Comparison of ENCODE assay signal across 8 cellular contexts in the genomic region with DNA sequence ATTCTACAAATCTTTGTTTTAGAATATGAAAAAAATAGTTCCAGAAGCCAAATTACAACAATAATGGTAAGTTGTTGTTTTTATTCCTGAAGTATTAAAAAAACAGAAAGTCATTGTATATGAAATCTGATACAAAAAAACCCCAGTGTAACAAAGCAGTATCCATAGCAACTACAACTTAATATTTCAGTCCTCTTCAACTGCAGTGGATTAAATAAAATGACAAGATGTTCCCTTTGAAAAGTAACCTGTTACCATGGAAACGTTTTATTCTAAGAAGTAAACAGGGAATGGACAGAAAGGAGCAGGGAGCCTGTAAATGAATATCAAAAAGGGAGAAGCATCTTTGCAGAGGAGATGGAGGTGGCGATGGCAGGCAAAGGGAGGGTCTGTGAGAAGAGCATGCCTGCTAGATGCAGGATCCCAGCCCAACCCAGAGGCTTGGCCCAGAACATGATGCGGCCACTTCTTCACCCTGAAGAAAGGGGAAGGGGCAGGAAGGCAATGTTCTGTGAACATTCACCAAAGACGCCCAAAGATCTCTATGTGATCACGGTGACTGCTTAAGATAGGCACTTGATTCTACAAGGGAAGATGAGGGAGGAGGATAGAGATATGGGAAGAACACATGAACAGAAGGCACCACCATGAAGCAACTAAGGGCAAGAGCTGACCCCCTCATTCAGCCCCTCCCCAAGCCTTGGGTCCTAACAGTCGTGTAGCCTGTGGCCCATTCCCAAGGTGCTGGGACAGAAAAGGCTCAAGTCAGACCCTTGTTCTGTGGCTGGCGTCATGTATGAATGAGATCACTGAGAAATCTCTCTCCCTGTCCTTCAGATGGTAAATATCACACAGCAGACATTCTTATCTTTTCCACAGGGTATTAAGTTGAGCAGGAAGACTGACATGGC.
DNase-seq lines count a peak whose midpoint lies in the region; ATAC-seq and TF ChIP-seq lines count a peak whose summit lies in the region.

No MANE protein-coding gene starts in this region.

- no peak for TF ChIP-seq POLR2A in breast epithelium (IDR thresholded peaks at IDR 0.05)
- TF ChIP-seq POLR2A in vagina (IDR thresholded peaks at IDR 0.05) = no peak

- peak overlapping the region; percentile 4 for H3K27ac Mint-ChIP-seq in stimulated activated naive CD8-positive, alpha-beta T cell treated with anti-CD3 and anti-CD28 coated beads, Interleukin-15, Interleukin-2, amounts not matched to agents 100 ng/mL and 50 ng/mL, for 24 hours

- H3K9me3 Mint-ChIP-seq in stimulated activated naive CD8-positive, alpha-beta T cell treated with anti-CD3 and anti-CD28 coated beads, Interleukin-15, Interleukin-2, amounts not matched to agents 100 ng/mL and 50 ng/mL, for 24 hours = no peaks in the 10 kb centered on the region

- peaks cover 72% of the 10 kb centered on the region for H3K4me1 Mint-ChIP-seq in stimulated activated naive CD8-positive, alpha-beta T cell treated with anti-CD3 and anti-CD28 coated beads, Interleukin-15, Interleukin-2, amounts not matched to agents 100 ng/mL and 50 ng/mL, for 24 hours (ENCODE audit: low read depth)

- no peaks in the 10 kb centered on the region for H3K4me1 ChIP-seq in breast epithelium
- H3K4me1 ChIP-seq in vagina = peaks cover 50% of the 10 kb centered on the region

- H3K4me3 ChIP-seq in breast epithelium (no peak overlapping the region), vagina (no peak overlapping the region)

- H3K27me3 Mint-ChIP-seq in stimulated activated naive CD8-positive, alpha-beta T cell treated with anti-CD3 and anti-CD28 coated beads, Interleukin-15, Interleukin-2, amounts not matched to agents 100 ng/mL and 50 ng/mL, for 24 hours = no peaks in the 10 kb centered on the region

- H3K27me3 ChIP-seq in breast epithelium (no peaks in the 10 kb centered on the region), vagina (no peaks in the 10 kb centered on the region)

- ATAC-seq in stimulated activated naive CD8-positive, alpha-beta T cell treated with anti-CD3 and anti-CD28 coated beads, Interleukin-15, Interleukin-2, amounts not matched to agents 100 U/mL and 50 U/mL, for 24 hours = no peak
- ATAC-seq in GM18861 (IDR thresholded peaks at IDR 0.05; ENCODE audit: unreplicated experiment) (no peak), left lobe of liver (no peak)

- TF ChIP-seq CTCF in breast epithelium (IDR thresholded peaks at IDR 0.05) = no peak
- TF ChIP-seq CTCF in vagina (IDR thresholded peaks at IDR 0.05) = no peak

- no peak for DNase-seq in stimulated activated naive CD8-positive, alpha-beta T cell treated with anti-CD3 and anti-CD28 coated beads, Interleukin-15, Interleukin-2, amounts not matched to agents 100 U/mL and 50 U/mL, for 24 hours
- no peak for DNase-seq in breast epithelium (ENCODE audit: low spot score in 2 of 2)
- DNase-seq in lung microvascular endothelial cell (ENCODE audit: low read depth in 2 of 2) = peak; percentile 22 to 34
- DNase-seq in vagina (ENCODE audit: extremely low spot score in 2 of 2) = no peak
- DNase-seq in kidney tubule cell (ENCODE audit: low spot score) = no peak
- no peak for DNase-seq in left lobe of liver (ENCODE audit: low spot score)

- H3K27ac ChIP-seq in breast epithelium (peak overlapping the region; percentile 6 to 29), vagina (peak overlapping the region; percentile 38)

- peaks cover 11% of the 10 kb centered on the region for H3K36me3 Mint-ChIP-seq in stimulated activated naive CD8-positive, alpha-beta T cell treated with anti-CD3 and anti-CD28 coated beads, Interleukin-15, Interleukin-2, amounts not matched to agents 100 ng/mL and 50 ng/mL, for 24 hours (ENCODE audit: low read depth)

- no peak overlapping the region for H3K4me3 Mint-ChIP-seq in stimulated activated naive CD8-positive, alpha-beta T cell treated with anti-CD3 and anti-CD28 coated beads, Interleukin-15, Interleukin-2, amounts not matched to agents 100 ng/mL and 50 ng/mL, for 24 hours

- no peaks in the 10 kb centered on the region for H3K9me3 ChIP-seq in breast epithelium
- H3K9me3 ChIP-seq in vagina = no peaks in the 10 kb centered on the region

- intact Hi-C loops in breast epithelium (cut with DNase I; ENCODE audit: low total_unique reads) (loop anchor here (5.0 kb wide), 1 partner anchor 511 kb away; no protein-coding TSS in a partner anchor), vagina (cut with DNase I) (no loop called here)

- H3K36me3 ChIP-seq in breast epithelium (no peaks in the 10 kb centered on the region), vagina (no peaks in the 10 kb centered on the region)

Comparison
In these comparisons a context has a peak if more than half of its experiments do, and no peak if none do; other contexts are left out.
1. DNase-seq: peak in lung microvascular endothelial cell (2 of 2); none in stimulated activated naive CD8-positive, alpha-beta T cell treated with anti-CD3 and anti-CD28 coated beads, Interleukin-15, Interleukin-2, amounts not matched to agents 100 U/mL and 50 U/mL, for 24 hours (single experiment), breast epithelium (0 of 2), vagina (0 of 2), kidney tubule cell (single experiment) and left lobe of liver (single experiment).